Comparison of ENCODE assay signal across 1 cellular context in the genomic region with DNA sequence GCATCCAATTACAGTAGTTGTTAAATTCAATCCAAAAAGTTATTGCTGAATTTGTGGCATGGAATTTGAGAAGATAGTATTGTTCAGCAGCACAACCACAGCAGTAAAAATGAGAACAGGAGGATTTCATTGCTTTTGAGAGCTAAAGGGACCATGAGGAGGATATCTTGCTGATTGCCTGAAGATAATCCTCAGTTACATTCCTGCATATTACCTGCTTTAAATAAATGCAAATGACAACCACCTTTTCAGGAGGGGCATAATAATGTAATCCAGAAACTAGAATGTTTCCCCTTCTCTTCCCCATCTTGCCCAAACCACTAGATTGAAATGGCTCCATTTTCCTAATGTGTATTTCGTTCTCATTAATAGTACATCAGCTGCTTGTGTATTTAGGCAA.
TF ChIP-seq lines count a peak whose summit lies in the region.

No MANE protein-coding gene starts in this region.

TF ChIP-seq in H1, 55 proteins besides CTCF, POLR2A, EP300 and RAD21 (continued from another document):
- TF ChIP-seq, protein P1, sequence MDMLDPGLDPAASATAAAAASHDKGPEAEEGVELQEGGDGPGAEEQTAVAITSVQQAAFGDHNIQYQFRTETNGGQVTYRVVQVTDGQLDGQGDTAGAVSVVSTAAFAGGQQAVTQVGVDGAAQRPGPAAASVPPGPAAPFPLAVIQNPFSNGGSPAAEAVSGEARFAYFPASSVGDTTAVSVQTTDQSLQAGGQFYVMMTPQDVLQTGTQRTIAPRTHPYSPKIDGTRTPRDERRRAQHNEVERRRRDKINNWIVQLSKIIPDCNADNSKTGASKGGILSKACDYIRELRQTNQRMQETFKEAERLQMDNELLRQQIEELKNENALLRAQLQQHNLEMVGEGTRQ (IDR thresholded peaks at IDR 0.05; ENCODE audit: low read length), result no peak
- no peak for TF ChIP-seq SP1 (IDR thresholded peaks at IDR 0.05; ENCODE audit: low read depth, low read length)
- TF ChIP-seq KDM5A (IDR thresholded peaks at IDR 0.05; ENCODE audit: low read length), result no peak
- TF ChIP-seq EGR1 (IDR thresholded peaks at IDR 0.05; ENCODE audit: borderline replicate concordance, low read depth, low read length), result no peak
- TF ChIP-seq YY1 (IDR thresholded peaks at IDR 0.05; ENCODE audit: low read depth, low read length), result no peak
